1 cellular context compared by ENCODE assay signal in genomic region chr20:24746351-24746685, GRCh38.
TF ChIP-seq lines count a peak whose summit lies in the region.

No MANE protein-coding gene starts in this region.

TF ChIP-seq in K562, 482 proteins besides CTCF, POLR2A, EP300 and RAD21 (continued from another document):
- TF ChIP-seq ZBTB43 (CRISPR knock-in tag; IDR thresholded peaks at IDR 0.05) (no peak), CCNT2 (IDR thresholded peaks at IDR 0.05; ENCODE audit: borderline replicate concordance, extremely low read depth, insufficient read length, low read depth, low read length) (no peak), ZC3H8 (IDR thresholded peaks at IDR 0.05) (no peak), CREB1 (IDR thresholded peaks at IDR 0.05) (no peak), CREB1 (CRISPR knock-in tag; IDR thresholded peaks at IDR 0.05) (no peak), SMAD4 (CRISPR knock-in tag; conservative IDR thresholded peaks at IDR 0.05) (no peak), FOXO4 (CRISPR knock-in tag; IDR thresholded peaks at IDR 0.05) (no peak), MYNN (IDR thresholded peaks at IDR 0.05) (no peak), MYNN (CRISPR knock-in tag; IDR thresholded peaks at IDR 0.05) (no peak), RFX5 (IDR thresholded peaks at IDR 0.05; ENCODE audit: low read depth, low read length) (no peak), ZBTB5 (IDR thresholded peaks at IDR 0.05) (no peak)
